ENCODE assay signal across 8 cellular contexts in genomic region chr7:150631866-150632864, GRCh38. TPM values are rescaled to one million over a fixed set of nuclear protein-coding genes. Genes with fewer than 3 reads are reported as not detected.
DNase-seq lines count a peak whose midpoint lies in the region; ATAC-seq and TF ChIP-seq lines count a peak whose summit lies in the region.

GIMAP6 (minus strand) TSS chr7:150632385; CDS start chr7:150630142, 2,243 bp downstream.

- no peaks in the 10 kb centered on the region for H3K36me3 ChIP-seq in neural progenitor cell
- H3K36me3 ChIP-seq in H7 (replicated peaks; ENCODE audit: control insufficient read depth, insufficient read depth, low read length) = no peaks in the 10 kb centered on the region

- no peaks in the 10 kb centered on the region for H4K20me1 ChIP-seq in neural progenitor cell (ENCODE audit: low read depth)

- no peaks in the 10 kb centered on the region for H3F3A ChIP-seq in neural progenitor cell (ENCODE audit: low read depth)

- H3K79me2 ChIP-seq in neural progenitor cell (ENCODE audit: low read depth) = no peaks in the 10 kb centered on the region

- H3K4me2 ChIP-seq in neural progenitor cell = no peak within 1 kb of the TSS

- no peak within 1 kb of the TSS for H3K4me3 Mint-ChIP-seq in neural progenitor cell

- peaks cover 15% of the 10 kb centered on the region for H3K9me3 Mint-ChIP-seq in neural progenitor cell

- no peak within 1 kb of the TSS for H3K9ac ChIP-seq in neural progenitor cell

- no peak within 1 kb of the TSS for H2AFZ ChIP-seq in neural progenitor cell (replicated peaks)

- H3K27me3 ChIP-seq in neural progenitor cell (no peaks in the 10 kb centered on the region), H7 (ENCODE audit: control insufficient read depth, insufficient read depth, low read length) (no peaks in the 10 kb centered on the region)

- no peaks in the 10 kb centered on the region for H3K9me3 ChIP-seq in neural progenitor cell (ENCODE audit: low read depth)

- no peak for TF ChIP-seq CTCF in neural progenitor cell (IDR thresholded peaks at IDR 0.05)

- ATAC-seq in GM19035 (IDR thresholded peaks at IDR 0.05; ENCODE audit: unreplicated experiment) (peak; percentile 71), HG03159 (IDR thresholded peaks at IDR 0.05; ENCODE audit: unreplicated experiment) (peak; percentile 73), esophagus mucosa (peak; percentile 49)

- DNase-seq in activated CD4-positive, alpha-beta T cell treated with anti-CD3 and anti-CD28 coated beads for 48 hours = peak; percentile 56
- peak; percentile 9 for DNase-seq in stimulated activated CD4-positive, alpha-beta T cell treated with anti-CD3 and anti-CD28 coated beads, Interleukin-2, amount 100 ng/mL, for 4 hours (ENCODE audit: low read depth)
- no peak for DNase-seq in neural progenitor cell (ENCODE audit: low spot score)
- DNase-seq in H7 = no peak
- no peak for DNase-seq in ecto neural progenitor cell (ENCODE audit: low spot score)

- H3K27ac Mint-ChIP-seq in neural progenitor cell = no peak within 1 kb of the TSS

- H3K27me3 Mint-ChIP-seq in neural progenitor cell (ENCODE audit: insufficient read depth, low read depth) = peaks cover 3% of the 10 kb centered on the region

- H3K4me1 ChIP-seq in neural progenitor cell = no peaks in the 10 kb centered on the region

- H3K36me3 Mint-ChIP-seq in neural progenitor cell = no peaks in the 10 kb centered on the region

- no peaks in the 10 kb centered on the region for H3K4me1 Mint-ChIP-seq in neural progenitor cell

- H3K4me3 ChIP-seq in neural progenitor cell = no peak within 1 kb of the TSS
- H3K4me3 ChIP-seq in H7 (ENCODE audit: insufficient read depth, low read depth, low read length) = no peak within 1 kb of the TSS

- no peak within 1 kb of the TSS for H3K27ac ChIP-seq in neural progenitor cell

RNA-seq across cellular contexts. Expression of gene GIMAP6, which starts in this region (rescaled TPM):
- total RNA-seq in esophagus mucosa (2.4 TPM), neural progenitor cell (ENCODE audit: low replicate concordance) (not detected in 2 replicates)
- not detected in 2 replicates for total RNA-seq in H7 (2014; rRNA removed; shearing (Covaris generic))

Comparison
In these comparisons a context has a peak if more than half of its experiments do, and no peak if none do; other contexts are left out.
1. DNase-seq: peak in activated CD4-positive, alpha-beta T cell treated with anti-CD3 and anti-CD28 coated beads for 48 hours (single experiment) and stimulated activated CD4-positive, alpha-beta T cell treated with anti-CD3 and anti-CD28 coated beads, Interleukin-2, amount 100 ng/mL, for 4 hours (single experiment); none in neural progenitor cell (single experiment), H7 (single experiment) and ecto neural progenitor cell (single experiment).
2. Peak in every context shown above with its lines, with median percentiles within 50 percentile points of each other: ATAC-seq.